ENCODE assay signal across 8 cellular contexts in the genomic region with DNA sequence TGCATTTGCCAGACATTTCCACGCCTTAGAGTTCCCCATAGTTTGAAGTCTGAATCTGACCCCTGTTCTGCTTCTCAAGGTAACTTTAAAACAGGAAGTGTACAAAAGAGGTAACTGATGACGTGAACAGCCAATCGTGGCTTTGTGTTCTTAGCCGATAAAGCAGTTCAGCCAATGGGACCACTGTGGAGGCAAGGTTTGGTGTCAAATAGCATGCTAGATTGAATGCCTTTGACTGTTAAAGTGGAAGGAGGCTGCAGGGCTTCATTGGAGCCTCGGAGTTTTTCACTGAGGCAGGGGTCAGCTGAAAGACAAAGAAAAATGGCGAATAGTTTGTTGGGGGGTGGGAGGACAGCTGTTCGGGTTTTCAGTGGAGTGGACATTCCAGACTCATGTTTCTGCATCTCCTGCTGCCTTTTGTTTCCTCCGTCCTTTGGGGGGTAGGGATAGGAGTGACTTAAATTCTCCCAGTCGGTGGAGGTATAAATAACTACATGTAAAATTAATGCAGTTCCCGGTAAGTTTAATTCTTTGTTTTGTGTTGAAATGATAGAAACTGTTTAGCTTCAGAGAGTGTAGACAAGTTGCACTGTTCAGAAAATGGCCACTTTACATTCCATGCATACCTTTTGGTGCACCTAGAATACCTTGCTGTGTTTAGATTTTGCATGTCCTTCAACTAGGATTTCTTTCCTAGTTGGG. TPM values are rescaled to one million over a fixed set of nuclear protein-coding genes. Genes with fewer than 3 reads are reported as not detected.
DNase-seq lines count a peak whose midpoint lies in the region; TF ChIP-seq lines count a peak whose summit lies in the region.

No MANE protein-coding gene starts in this region.

- H3K4me3 ChIP-seq in SJCRH30 (peak overlapping the region; percentile 62), neutrophil (ENCODE audit: low read depth in 1 of 2, low read length in 1 of 2) (peak overlapping the region; percentile 51 to 67)

- no peak for TF ChIP-seq CTCF in neutrophil (IDR thresholded peaks at IDR 0.05)

- peaks cover 27% of the 10 kb centered on the region for H3K4me1 ChIP-seq in SJCRH30
- H3K4me1 ChIP-seq in neutrophil (ENCODE audit: control insufficient read depth in 1 of 2, insufficient read depth in 1 of 2, low read depth in 1 of 2, low read length in 1 of 2): peaks cover 40 to 60% of the 10 kb centered on the region in 2 experiments

- peak overlapping the region; percentile 79 for H3K27ac ChIP-seq in SJCRH30
- H3K27ac ChIP-seq in neutrophil: peak overlapping the region; percentile 80
- H3K27ac ChIP-seq in substantia nigra (ENCODE audit: low read depth, low read length, poor library complexity, severe bottlenecking): peak overlapping the region; percentile 50

- H3K9me3 ChIP-seq in SJCRH30 (replicated peaks) (no peaks in the 10 kb centered on the region), neutrophil (no peaks in the 10 kb centered on the region)

- no peaks in the 10 kb centered on the region for H3K27me3 ChIP-seq in SJCRH30
- H3K27me3 ChIP-seq in neutrophil: no peaks in the 10 kb centered on the region

- H3K36me3 ChIP-seq in SJCRH30 (no peaks in the 10 kb centered on the region; the same call in none of the 2 replicates), neutrophil (no peaks in the 10 kb centered on the region)

- DNase-seq in ELR (ENCODE audit: low read depth) (peak; percentile 95), H4 (ENCODE audit: low spot score) (peak; percentile 98), LoVo (ENCODE audit: low spot score) (peak; percentile 86), SJCRH30 (peak; percentile 94 to 98), germinal center (ENCODE audit: low spot score) (peak; percentile 88), substantia nigra (lab: John Stamatoyannopoulos, UW) (peak in 46 of 49 donors; percentile 10 to 92 (median 68))
- peak; percentile 65 for DNase-seq in activated naive CD4-positive, alpha-beta T cell treated with anti-CD3 and anti-CD28 coated beads, Interleukin-2, amount 50 U/mL, for 16 hours

RNA-seq across cellular contexts. Expression of gene NFYC, which starts 17.7 kb away (rescaled TPM):
- 30.7 and 45.8 TPM in 2 replicates for total RNA-seq in H4 (2014; rRNA removed; shearing (Covaris generic))
- total RNA-seq in SJCRH30 (2014; rRNA removed; shearing (Covaris generic)): 52.8 and 55.6 TPM in 2 replicates

RNA-seq across cellular contexts. Expression of gene RIMS3, which starts 43.8 kb away (rescaled TPM):
- 5.9 and 7.5 TPM in 2 replicates for total RNA-seq in H4 (2014; rRNA removed; shearing (Covaris generic))
- total RNA-seq in SJCRH30 (2014; rRNA removed; shearing (Covaris generic)): 10.0 and 12.7 TPM in 2 replicates

Comparison
In these comparisons a context has a peak if more than half of its experiments do, and no peak if none do; other contexts are left out.
1. Peak in every context shown above with its lines: DNase-seq, H3K4me3 ChIP-seq and H3K27ac ChIP-seq.